In the genomic region with DNA sequence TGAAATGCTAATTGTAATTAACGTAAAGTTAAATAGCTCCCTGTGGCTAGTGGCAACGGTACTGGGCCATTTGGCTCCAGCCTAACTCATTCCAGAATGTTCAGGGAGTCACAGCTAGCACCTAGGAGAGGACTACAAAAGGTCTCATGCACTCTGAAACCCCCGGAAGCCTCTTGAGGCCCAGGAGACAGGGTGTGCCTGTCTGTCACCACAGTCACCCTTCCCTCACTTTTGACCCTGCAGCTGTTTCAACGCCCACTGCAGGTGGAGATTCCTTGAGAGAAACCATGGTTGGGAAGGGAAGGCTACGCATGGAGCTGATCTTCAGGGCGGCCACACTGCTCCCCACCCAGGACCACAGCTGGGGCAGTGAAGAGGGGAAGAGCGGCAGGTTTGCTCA, we compare ENCODE assay signal across 14 cellular contexts. TPM values are rescaled to one million over a fixed set of nuclear protein-coding genes. Genes with fewer than 3 reads are reported as not detected.
A peak's percentile ranks its signal among the peaks of the same experiment; 100 is the strongest.
DNase-seq lines count a peak whose midpoint lies in the region; ATAC-seq lines count a peak whose summit lies in the region.
"Had no signal": no experiment of that assay in that cellular context is flagged by ENCODE, and none has a peak within 500 bp of the region (broad histone marks: within the 10 kb centered on the region; RNA-seq: fewer than 3 reads in every experiment).

No MANE protein-coding gene starts in this region.

- no peaks in the 10 kb centered on the region for H3K27me3 Mint-ChIP-seq in IgD-negative memory B cell
- H3K27me3 Mint-ChIP-seq in activated T-helper 2 cell treated with anti-CD3 and anti-CD28 coated beads, Interferon-gamma antibody, Interleukin-2, Interleukin-4, amounts not matched to agents 10 μg/mL and 5 μg/mL and 100 μg/mL, durations not matched to agents 14 hours and 24 hours and 36 hours (ENCODE audit: low read depth): peaks cover under 1% of the 10 kb centered on the region

- H2BK15ac ChIP-seq in neuronal stem cell (ENCODE audit: low read length): peak overlapping the region; percentile 82

- H3K14ac ChIP-seq in neuronal stem cell (ENCODE audit: low read length): no peak overlapping the region

- H3K4me1 Mint-ChIP-seq in IgD-negative memory B cell: peaks cover 22 to 45% (median 35%) of the 10 kb centered on the region in 3 donors
- H3K4me1 Mint-ChIP-seq in activated T-helper 2 cell treated with anti-CD3 and anti-CD28 coated beads, Interferon-gamma antibody, Interleukin-2, Interleukin-4, amounts not matched to agents 10 μg/mL and 5 μg/mL and 100 μg/mL, durations not matched to agents 14 hours and 24 hours and 36 hours (ENCODE audit: low read depth): peaks cover 44% of the 10 kb centered on the region

- no peaks in the 10 kb centered on the region for H3K9me3 Mint-ChIP-seq in IgD-negative memory B cell
- no peaks in the 10 kb centered on the region for H3K9me3 Mint-ChIP-seq in activated T-helper 2 cell treated with anti-CD3 and anti-CD28 coated beads, Interferon-gamma antibody, Interleukin-2, Interleukin-4, amounts not matched to agents 10 μg/mL and 5 μg/mL and 100 μg/mL, durations not matched to agents 14 hours and 24 hours and 36 hours

- intact Hi-C loops in activated T-helper 2 cell treated with anti-CD3 and anti-CD28 coated beads, Interferon-gamma antibody, Interleukin-2, Interleukin-4, amounts not matched to agents 10 μg/mL and 5 μg/mL and 100 μg/mL, durations not matched to agents 14 hours and 24 hours and 36 hours (cut with micrococcal nuclease): loop anchor here (2.0 kb wide), 1 partner anchor 894 kb away; no protein-coding TSS in a partner anchor

- H3K4me2 ChIP-seq in neuronal stem cell (ENCODE audit: insufficient read depth, low read length, poor library complexity, severe bottlenecking): no peak overlapping the region

- H3K9ac ChIP-seq in neuronal stem cell (ENCODE audit: low read depth, low read length, poor library complexity): no peak overlapping the region

- peak overlapping the region; percentile 86 for H3K4ac ChIP-seq in neuronal stem cell (ENCODE audit: low read length)

- no peak overlapping the region for H2BK120ac ChIP-seq in neuronal stem cell (ENCODE audit: low read depth, low read length)

- H3K23ac ChIP-seq in neuronal stem cell (ENCODE audit: low read depth, low read length, poor library complexity): no peak overlapping the region

- H4K91ac ChIP-seq in neuronal stem cell (ENCODE audit: low read depth, low read length, poor library complexity): no peak overlapping the region

- H4K8ac ChIP-seq in neuronal stem cell (ENCODE audit: low read depth, low read length): no peak overlapping the region

- H3K18ac ChIP-seq in neuronal stem cell (ENCODE audit: low read length): peak overlapping the region; percentile 52

- no peak overlapping the region for H2BK5ac ChIP-seq in neuronal stem cell (ENCODE audit: low read length)

- H3K4me1 ChIP-seq in neuronal stem cell (ENCODE audit: control insufficient read depth in 2 of 2, insufficient read depth in 1 of 2, low read depth in 1 of 2, low read length in 2 of 2): peaks cover 16 to 22% of the 10 kb centered on the region in 2 donors

- H2AFZ ChIP-seq in neuronal stem cell (ENCODE audit: low read length): no peak overlapping the region

- no peak overlapping the region for H2BK12ac ChIP-seq in neuronal stem cell (ENCODE audit: low read length)

- peaks cover 0 to 9% of the 10 kb centered on the region in 2 donors for H3K9me3 ChIP-seq in neuronal stem cell (replicated peaks in 1 of 2; ENCODE audit: control insufficient read depth in 2 of 2, insufficient read depth in 1 of 2, low read depth in 1 of 2, low read length in 2 of 2)

- peaks cover 6% of the 10 kb centered on the region in 2 donors for H3K36me3 ChIP-seq in neuronal stem cell (replicated peaks in 1 of 2; ENCODE audit: control insufficient read depth in 2 of 2, insufficient read depth in 2 of 2, low read length in 2 of 2)

- H3K79me1 ChIP-seq in neuronal stem cell (ENCODE audit: low read depth, low read length): no peaks in the 10 kb centered on the region

- no peak for ATAC-seq in HG03095 (IDR thresholded peaks at IDR 0.05; ENCODE audit: unreplicated experiment)

- H3K27ac ChIP-seq in neuronal stem cell (replicated peaks; ENCODE audit: low read length): no peak overlapping the region
- H3K27ac ChIP-seq: SK-N-MC had no signal

- no peak overlapping the region for H3K4me3 ChIP-seq in neuronal stem cell (ENCODE audit: low read length in 2 of 2)
- H3K4me3 ChIP-seq: SK-N-MC, skin epidermis had no signal

- no CpG with 5 or more reads among the region's 7 CpGs for WGBS in neuronal stem cell (ENCODE audit: extremely low coverage in 2 of 2, insufficient read length in 2 of 2, insufficient replicate concordance in 1 of 2), 2 donors

- H3K27ac Mint-ChIP-seq in IgD-negative memory B cell: peak overlapping the region; percentile 83 to 98 (median 93)
- peak overlapping the region; percentile 98 for H3K27ac Mint-ChIP-seq in activated T-helper 2 cell treated with anti-CD3 and anti-CD28 coated beads, Interferon-gamma antibody, Interleukin-2, Interleukin-4, amounts not matched to agents 10 μg/mL and 5 μg/mL and 100 μg/mL, durations not matched to agents 14 hours and 24 hours and 36 hours

- no peaks in the 10 kb centered on the region for H3K36me3 Mint-ChIP-seq in IgD-negative memory B cell
- H3K36me3 Mint-ChIP-seq in activated T-helper 2 cell treated with anti-CD3 and anti-CD28 coated beads, Interferon-gamma antibody, Interleukin-2, Interleukin-4, amounts not matched to agents 10 μg/mL and 5 μg/mL and 100 μg/mL, durations not matched to agents 14 hours and 24 hours and 36 hours (ENCODE audit: low read depth): peaks cover 6% of the 10 kb centered on the region

- DNase-seq in activated CD8-positive, alpha-beta memory T cell treated with anti-CD3 and anti-CD28 coated beads for 24 hours: peak; percentile 59
- DNase-seq in activated CD8-positive, alpha-beta memory T cell treated with anti-CD3 and anti-CD28 coated beads, Interleukin-2, amount 50 U/mL, for 48 hours: no peak
- no peak for DNase-seq in activated T-helper 2 cell treated with anti-CD3 and anti-CD28 coated beads, Interferon-gamma antibody, Interleukin-2, Interleukin-4, amounts not matched to agents 10 μg/mL and 5 μg/mL and 100 μg/mL, durations not matched to agents 14 hours and 24 hours and 36 hours (ENCODE audit: low spot score)
- DNase-seq in neuronal stem cell (ENCODE audit: low spot score): no peak
- DNase-seq in LoVo (ENCODE audit: low spot score): no peak
- DNase-seq in pons (ENCODE audit: low spot score): no peak
- DNase-seq: COR-L47, EL, foreskin fibroblast, NCI-H2029 had no signal

- peak overlapping the region; percentile 41 for H2AK5ac ChIP-seq in neuronal stem cell (ENCODE audit: low read depth, low read length)

- H3K4me3 Mint-ChIP-seq in IgD-negative memory B cell: peak overlapping the region; percentile 25 to 97 (median 79)
- H3K4me3 Mint-ChIP-seq in activated T-helper 2 cell treated with anti-CD3 and anti-CD28 coated beads, Interferon-gamma antibody, Interleukin-2, Interleukin-4, amounts not matched to agents 10 μg/mL and 5 μg/mL and 100 μg/mL, durations not matched to agents 14 hours and 24 hours and 36 hours (ENCODE audit: low read depth): peak overlapping the region; percentile 17

- peaks cover 0 to 2% (median 0%) of the 10 kb centered on the region in 3 experiments for H3K27me3 ChIP-seq in neuronal stem cell (ENCODE audit: control insufficient read depth in 3 of 3, insufficient read depth in 3 of 3, low read depth in 1 of 3, low read length in 3 of 3)

RNA-seq across cellular contexts. Expression of gene SULF2, which starts 58.6 kb away (rescaled TPM):
- 1.7 TPM for polyA plus RNA-seq in IgD-negative memory B cell
- total RNA-seq in activated T-helper 2 cell treated with anti-CD3 and anti-CD28 coated beads, Interferon-gamma antibody, Interleukin-2, Interleukin-4, amounts not matched to agents 10 μg/mL and 5 μg/mL and 100 μg/mL, durations not matched to agents 14 hours and 24 hours and 36 hours: 0.48 and 1.7 TPM in 2 replicates
- polyA plus RNA-seq in neuronal stem cell (2013, experiment 1 of 2): 46.1 TPM
- 48.2 TPM for polyA plus RNA-seq in neuronal stem cell (2013, experiment 2 of 2)
